In the genomic region with DNA sequence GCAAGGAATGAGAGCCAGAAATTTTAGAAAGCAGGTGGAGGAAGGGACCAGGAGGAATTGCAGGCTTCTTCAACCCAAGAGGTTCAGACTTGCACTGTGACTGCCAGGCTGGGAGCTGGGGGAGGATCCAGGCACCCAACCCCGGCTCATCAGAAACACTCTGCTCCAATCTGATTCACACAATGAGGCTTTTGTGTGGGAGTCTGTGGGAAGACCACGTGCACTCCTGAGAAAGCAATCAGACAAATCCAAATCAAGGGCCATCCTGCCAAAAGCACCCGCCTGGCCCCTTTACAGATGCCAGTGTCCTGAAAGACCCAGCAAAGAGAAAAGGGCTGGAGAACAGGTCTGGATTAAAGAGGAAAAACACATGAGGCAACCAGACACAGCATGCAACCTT, we compare ENCODE assay signal across 16 cellular contexts. TPM values are rescaled to one million over a fixed set of nuclear protein-coding genes. Genes with fewer than 3 reads are reported as not detected.
DNase-seq lines count a peak whose midpoint lies in the region; ATAC-seq, FAIRE-seq and TF ChIP-seq lines count a peak whose summit lies in the region.
"Had no signal": no experiment of that assay in that cellular context is flagged by ENCODE, and none has a peak within 500 bp of the region (broad histone marks: within the 10 kb centered on the region; RNA-seq: fewer than 3 reads in every experiment).

No MANE protein-coding gene starts in this region.

- H3K79me2 ChIP-seq in K562 (ENCODE audit: control insufficient read depth, insufficient read depth, low read length) (peaks cover 80% of the 10 kb centered on the region), MM.1S (ENCODE audit: low read length) (no peaks in the 10 kb centered on the region)

- no peaks in the 10 kb centered on the region for H3K27me3 Mint-ChIP-seq in osteocyte (ENCODE audit: unreplicated experiment)

- in situ Hi-C loops in K562 (cut with MboI), result no loop called here

- 44% methylated on average over 3 of the region's 3 CpGs for WGBS in K562 (ENCODE audit: insufficient coverage, low coverage, missing lambda C conversion rate)

- H3K27ac ChIP-seq in K562 (ENCODE audit: extremely low read depth, low read depth, low read length), result no peak overlapping the region
- H3K27ac ChIP-seq in MM.1S (ENCODE audit: low read length), result no peak overlapping the region
- H3K27ac ChIP-seq: KMS-11, lower lobe of right lung, WERI-Rb-1 had no signal

- TF ChIP-seq RAD21 in K562 (CRISPR knock-in tag; conservative IDR thresholded peaks at IDR 0.05 in 1 of 2, IDR thresholded peaks at IDR 0.05 in 1 of 2), result no peak

- H3K4me1 ChIP-seq in K562 (replicated peaks in 1 of 2; ENCODE audit: control insufficient read depth in 2 of 2, insufficient read depth in 2 of 2, low read length in 2 of 2) (peaks cover 0 to 8% of the 10 kb centered on the region in 2 experiments; a peak in 3 of 5 replicates), MM.1S (ENCODE audit: low read length) (no peaks in the 10 kb centered on the region)

- no TSS peak for BruUV-seq in K562 (replicated peaks; lab: Mats Ljungman, UMichigan)

- H3K4me3 ChIP-seq in K562, result no peak overlapping the region
- no peak overlapping the region for H3K4me3 ChIP-seq in retinal pigment epithelial cell (ENCODE audit: low read length)
- no peak overlapping the region for H3K4me3 ChIP-seq in MM.1S (ENCODE audit: low read length)
- H3K4me3 ChIP-seq: lower lobe of right lung had no signal

- H3K4me2 ChIP-seq in K562 (ENCODE audit: insufficient read depth, low read length), result no peak overlapping the region
- no peak overlapping the region for H3K4me2 ChIP-seq in MM.1S (ENCODE audit: low read depth, low read length)
- H3K4me2 ChIP-seq: KMS-11 had no signal

- CTCF ChIA-PET in K562 (lab: Yijun Ruan, JAX; ENCODE audit: low intra/inter-chr PET ratio), result no interaction called here

- no peak overlapping the region for H3K4me3 Mint-ChIP-seq in osteocyte (ENCODE audit: unreplicated experiment)
- H3K4me3 Mint-ChIP-seq: activated T-cell treated with anti-CD3 and anti-CD28 coated beads, Interleukin-2, amount 50 U/mL, for 4 hours had no signal

- DNase-seq in H54 (ENCODE audit: insufficient read length, low spot score) (peak; percentile 67), K562 (ENCODE audit: extremely low read depth in 1 of 4, low spot score in 3 of 4) (no peak), inferior parietal cortex (ENCODE audit: extremely low spot score) (peak; percentile 92), retinal pigment epithelial cell (ENCODE audit: low read depth) (peak; percentile 76), osteocyte (ENCODE audit: extremely low spot score, unreplicated experiment) (no peak), GOT3 (lab: John Stamatoyannopoulos, UW) (no peak), MM.1S (no peak)
- DNase-seq: activated T-cell treated with anti-CD3 and anti-CD28 coated beads, Interleukin-2, amount 50 U/mL, for 4 hours; lower lobe of right lung; NCI-H2171 treated with DMSO at 0.1 percent for 48 hours; SHP77 treated with DMSO at 0.1 percent for 48 hours; WERI-Rb-1 had no signal

- H3K9me2 ChIP-seq in MM.1S (replicated peaks; ENCODE audit: insufficient read depth, low read length), result no peaks in the 10 kb centered on the region

- H3K36me3 ChIP-seq in K562 (ENCODE audit: control insufficient read depth, insufficient read depth, low read length), result peaks cover 77% of the 10 kb centered on the region; the same call in 2 of the 3 replicates
- H3K36me3 ChIP-seq in MM.1S (replicated peaks; ENCODE audit: insufficient read depth, low read length), result no peaks in the 10 kb centered on the region
- H3K36me3 ChIP-seq: lower lobe of right lung had no signal

- no peak for TF ChIP-seq EP300 in K562 (IDR thresholded peaks at IDR 0.05; ENCODE audit: low read length)

- H2AFZ ChIP-seq in K562 (ENCODE audit: low read depth, low read length) (no peak overlapping the region), MM.1S (ENCODE audit: low read length) (no peak overlapping the region)

- FAIRE-seq in H54 (lab: Jason Lieb, UNC), result no peak
- no peak for FAIRE-seq in K562 (lab: Jason Lieb, UNC)
- FAIRE-seq: bronchial epithelial cell had no signal

- H3K27me3 ChIP-seq in K562 (ENCODE audit: control insufficient read depth in 2 of 2, insufficient read depth in 2 of 2, low read length in 2 of 2) (no peaks in the 10 kb centered on the region), MM.1S (replicated peaks; ENCODE audit: insufficient read depth, low read length) (no peaks in the 10 kb centered on the region)

- H3K9me3 ChIP-seq in K562 (replicated peaks; ENCODE audit: control insufficient read depth, insufficient read depth, low read depth, low read length) (no peaks in the 10 kb centered on the region), MM.1S (replicated peaks; ENCODE audit: insufficient read depth, low read length) (no peaks in the 10 kb centered on the region)
- H3K9me3 ChIP-seq: lower lobe of right lung had no signal

- intact Hi-C loops in K562 (cut with micrococcal nuclease), result no loop called here

- no peaks in the 10 kb centered on the region for H3F3A ChIP-seq in MM.1S (ENCODE audit: insufficient read depth, low read length)

- H4K20me1 ChIP-seq in K562 (replicated peaks; ENCODE audit: control insufficient read depth, insufficient read depth, low read length) (peaks cover 23% of the 10 kb centered on the region), MM.1S (ENCODE audit: insufficient read depth, low read length) (no peaks in the 10 kb centered on the region)

- TF ChIP-seq POLR2A in H54 (IDR thresholded peaks at IDR 0.05; ENCODE audit: low read depth, low read length), result no peak
- no peak for TF ChIP-seq POLR2A in K562 (conservative IDR thresholded peaks at IDR 0.05)

- H3K9me3 Mint-ChIP-seq in osteocyte (ENCODE audit: unreplicated experiment), result no peaks in the 10 kb centered on the region
- H3K9me3 Mint-ChIP-seq: activated T-cell treated with anti-CD3 and anti-CD28 coated beads, Interleukin-2, amount 50 U/mL, for 4 hours had no signal

- H3K9me1 ChIP-seq in K562 (ENCODE audit: control insufficient read depth, insufficient read depth, low read length), result no peaks in the 10 kb centered on the region

- 0 out of 4 replicates have a peak overlapping the region, but pooled peaks of 1 of the 2 experiments have one; percentile 24 for H3K9ac ChIP-seq in K562 (ENCODE audit: insufficient read depth in 1 of 2, low read depth in 2 of 2, low read length in 2 of 2)
- no peak overlapping the region for H3K9ac ChIP-seq in MM.1S (ENCODE audit: low read length)
- H3K9ac ChIP-seq: KMS-11 had no signal

- POLR2A ChIA-PET in K562 (lab: Yijun Ruan, JAX), result interaction anchor here (1.0 kb wide), 1 partner anchor 15 kb away, joined by 3 read pairs; no protein-coding TSS in a partner anchor

- H3K4me1 Mint-ChIP-seq in osteocyte (ENCODE audit: unreplicated experiment), result peaks cover 20% of the 10 kb centered on the region

- TF ChIP-seq CTCF in K562 (IDR thresholded peaks at IDR 0.05 in 2 of 3, conservative IDR thresholded peaks at IDR 0.05 in 1 of 3; ENCODE audit: insufficient read depth in 2 of 3, low read depth in 1 of 3, low read length in 3 of 3) (no peak), retinal pigment epithelial cell (conservative IDR thresholded peaks at IDR 0.05; ENCODE audit: low read depth, low read length) (no peak), osteocyte (IDR thresholded peaks at IDR 0.05) (no peak), MM.1S (IDR thresholded peaks at IDR 0.05; ENCODE audit: low read length) (no peak)

- H3K36me3 Mint-ChIP-seq in osteocyte (ENCODE audit: unreplicated experiment), result no peaks in the 10 kb centered on the region

- ATAC-seq in K562 (no peak), GM21528 (IDR thresholded peaks at IDR 0.05; ENCODE audit: low FRiP score, unreplicated experiment) (no peak)
- ATAC-seq: activated T-cell treated with anti-CD3 and anti-CD28 coated beads, Interleukin-2, amount 50 U/mL, for 4 hours; HCT116; lower lobe of right lung had no signal

- no peak overlapping the region for H3K27ac Mint-ChIP-seq in osteocyte (ENCODE audit: unreplicated experiment)

TF ChIP-seq in K562, 482 proteins besides CTCF, POLR2A, EP300 and RAD21 (continues in another document):
- TF ChIP-seq MXI1 (IDR thresholded peaks at IDR 0.05; ENCODE audit: low read depth, low read length) (no peak), ZNF12 (CRISPR knock-in tag; IDR thresholded peaks at IDR 0.05) (no peak), KLF16 (IDR thresholded peaks at IDR 0.05) (no peak), POLR2AphosphoS2 (IDR thresholded peaks at IDR 0.05; ENCODE audit: low read length) (no peak), KLF1 (tag; IDR thresholded peaks at IDR 0.05) (no peak), HDAC6 (IDR thresholded peaks at IDR 0.05; ENCODE audit: low read depth, low read length) (no peak)

RNA-seq across cellular contexts. Expression of a gene that starts 16.0 kb away (rescaled TPM):
- total RNA-seq in K562 (2011; cell fraction: chromatin; rRNA removed; ENCODE audit: low replicate concordance), result 238 and 543 TPM in 2 replicates
- 351 and 425 TPM in 2 replicates for total RNA-seq in K562 (2011; cell fraction: nucleolus; rRNA removed)
- total RNA-seq in K562 (2011; cell fraction: nucleoplasm; rRNA removed), result 354 and 357 TPM in 2 replicates
- total RNA-seq in K562 (2014; rRNA removed) (52.8 and 83.0 TPM in 2 replicates), K562 (2014; rRNA removed; fragmentation: Illumina TruSeq; extraction: Trizol) (30.9 and 38.4 TPM in 2 replicates), K562 (2015; rRNA removed; fragmentation: Illumina TruSeq; extraction: Trizol) (36.0 and 38.7 TPM in 2 replicates), K562 (2021) (148 and 157 TPM in 2 replicates), osteocyte (27.1 and 28.2 TPM in 2 replicates)
- polyA plus RNA-seq in K562 (2011; rRNA removed) (81.9 and 168 TPM in 2 replicates), K562 (2014; fragmentation: Illumina TruSeq; extraction: Trizol) (143 and 152 TPM in 2 replicates), K562 (2014; fragmentation: Nextera tagmentation; extraction: Ambion mirVana) (1 to 10 TPM in 1 of 2 experiments, under 1 TPM in 1; 0.56 to 4.7 TPM), K562 (2014; rRNA removed) (79.2 and 92.6 TPM in 2 replicates)
- 161 and 163 TPM in 2 replicates for polyA plus RNA-seq in K562 (2011; cell fraction: cytosol; rRNA removed)
- 435 and 491 TPM in 2 replicates for polyA plus RNA-seq in K562 (2011; cell fraction: nucleus; rRNA removed)
- polyA plus RNA-seq in K562 (2012), result 87.6 and 124 TPM in 2 replicates
- 83.0 and 106 TPM in 2 replicates for polyA minus RNA-seq in K562 (2011; rRNA and poly(A)+ RNA removed)
- polyA minus RNA-seq in K562 (2011; cell fraction: cytosol; rRNA and poly(A)+ RNA removed), result 90.2 and 100 TPM in 2 replicates
- 82.3 and 143 TPM in 2 replicates for polyA minus RNA-seq in K562 (2011; cell fraction: nucleus; rRNA and poly(A)+ RNA removed)

Comparison
In these comparisons a context has a peak if more than half of its experiments do, and no peak if none do; other contexts are left out.
1. DNase-seq: peak in H54 (single experiment), inferior parietal cortex (single experiment) and retinal pigment epithelial cell (single experiment); none in K562 (0 of 4), osteocyte (single experiment), GOT3 (single experiment) and MM.1S (single experiment).